Comparison of ENCODE assay signal across 12 cellular contexts in genomic region chr15:40381818-40382529, GRCh38. TPM values are rescaled to one million over a fixed set of nuclear protein-coding genes. Genes with fewer than 3 reads are reported as not detected.
DNase-seq lines count a peak whose midpoint lies in the region; ATAC-seq, FAIRE-seq and TF ChIP-seq lines count a peak whose summit lies in the region.
"Had no signal": no experiment of that assay in that cellular context is flagged by ENCODE, and none has a peak within 500 bp of the region (broad histone marks: within the 10 kb centered on the region; RNA-seq: fewer than 3 reads in every experiment).

No MANE protein-coding gene starts in this region.

- H3K4me1 Mint-ChIP-seq in activated naive CD4-positive, alpha-beta T cell treated with anti-CD3 and anti-CD28 coated beads, Interleukin-2, amount 10 ng/mL, durations not matched to agents 7 days and 5 days = peaks cover 31% of the 10 kb centered on the region
- peaks cover 18% of the 10 kb centered on the region for H3K4me1 Mint-ChIP-seq in activated naive CD4-positive, alpha-beta T cell treated with anti-CD3 and anti-CD28 coated beads for 36 hours (ENCODE audit: low read depth)
- H3K4me1 Mint-ChIP-seq in WTC11 = peaks cover 22% of the 10 kb centered on the region

- no peak for DNase-seq in activated naive CD4-positive, alpha-beta T cell treated with anti-CD3 and anti-CD28 coated beads, Interleukin-2, amount 10 ng/mL, durations not matched to agents 7 days and 5 days
- no peak for DNase-seq in activated naive CD4-positive, alpha-beta T cell treated with anti-CD3 and anti-CD28 coated beads for 36 hours
- DNase-seq in WTC11 (ENCODE audit: low spot score) (no peak), pancreas (no peak), glomerular visceral epithelial cell (ENCODE audit: extremely low spot score) (no peak)

- H3K27ac ChIP-seq in liver (ENCODE audit: low read depth in 1 of 2, low read length in 2 of 2) (peak overlapping the region; percentile 70 to 84), stomach smooth muscle (ENCODE audit: low read length) (no peak overlapping the region), pancreas (no peak overlapping the region)

- H3K4me3 ChIP-seq in liver (ENCODE audit: low read depth in 1 of 3, low read length in 3 of 3) (no peak overlapping the region), stomach smooth muscle (ENCODE audit: low read length in 2 of 2) (peak overlapping the region; percentile 78 to 86), pancreas (no peak overlapping the region)

- peaks cover 25% of the 10 kb centered on the region for H3K27me3 Mint-ChIP-seq in activated naive CD4-positive, alpha-beta T cell treated with anti-CD3 and anti-CD28 coated beads, Interleukin-2, amount 10 ng/mL, durations not matched to agents 7 days and 5 days
- H3K27me3 Mint-ChIP-seq in activated naive CD4-positive, alpha-beta T cell treated with anti-CD3 and anti-CD28 coated beads for 36 hours (ENCODE audit: low read depth) = no peaks in the 10 kb centered on the region
- no peaks in the 10 kb centered on the region for H3K27me3 Mint-ChIP-seq in WTC11 (ENCODE audit: low read depth)

- H3K9ac ChIP-seq in liver (ENCODE audit: low read depth in 1 of 2, low read length in 2 of 2) (no peak overlapping the region), stomach smooth muscle (ENCODE audit: low read length in 2 of 2) (no peak overlapping the region)

- H3K36me3 Mint-ChIP-seq in activated naive CD4-positive, alpha-beta T cell treated with anti-CD3 and anti-CD28 coated beads, Interleukin-2, amount 10 ng/mL, durations not matched to agents 7 days and 5 days = peaks cover 31% of the 10 kb centered on the region
- peaks cover 19% of the 10 kb centered on the region for H3K36me3 Mint-ChIP-seq in activated naive CD4-positive, alpha-beta T cell treated with anti-CD3 and anti-CD28 coated beads for 36 hours (ENCODE audit: low read depth)
- peaks cover 29% of the 10 kb centered on the region for H3K36me3 Mint-ChIP-seq in WTC11

- H3K36me3 ChIP-seq in liver (ENCODE audit: control insufficient read depth in 4 of 4, insufficient read depth in 3 of 4, low read depth in 1 of 4, low read length in 3 of 4) = peaks cover 0 to 6% (median 4%) of the 10 kb centered on the region in 4 donors
- H3K36me3 ChIP-seq in stomach smooth muscle (ENCODE audit: control insufficient read depth in 2 of 2, insufficient read depth in 2 of 2, low read length in 2 of 2) = peaks cover 7% of the 10 kb centered on the region in 2 donors
- H3K36me3 ChIP-seq in pancreas = peaks cover 0 to 4% (median 0%) of the 10 kb centered on the region in 3 donors

- no peak for ATAC-seq in WTC11
- ATAC-seq in pancreas = no peak
- ATAC-seq in HG03520 (IDR thresholded peaks at IDR 0.05; ENCODE audit: unreplicated experiment) = no peak

- TF ChIP-seq CTCF in WTC11 (IDR thresholded peaks at IDR 0.05) = no peak
- TF ChIP-seq CTCF in liver (IDR thresholded peaks at IDR 0.05; ENCODE audit: low read depth, low read length, missing input control) = no peak
- no peak for TF ChIP-seq CTCF in pancreas (IDR thresholded peaks at IDR 0.05)

- intact Hi-C loops in activated naive CD4-positive, alpha-beta T cell treated with anti-CD3 and anti-CD28 coated beads for 36 hours (cut with micrococcal nuclease) = loop anchor here (1.0 to 5.0 kb wide), 5 partner anchors 14 to 425 kb away; partner anchors contain the start of genes DISP2, DNAJC17, IVD and ZFYVE19
- intact Hi-C loops in pancreas (cut with DNase I) = no loop called here

- no peak overlapping the region for H3K27ac Mint-ChIP-seq in activated naive CD4-positive, alpha-beta T cell treated with anti-CD3 and anti-CD28 coated beads, Interleukin-2, amount 10 ng/mL, durations not matched to agents 7 days and 5 days
- no peak overlapping the region for H3K27ac Mint-ChIP-seq in activated naive CD4-positive, alpha-beta T cell treated with anti-CD3 and anti-CD28 coated beads for 36 hours
- H3K27ac Mint-ChIP-seq in WTC11 = peak overlapping the region; percentile 98; the same call in 1 of the 2 replicates

- H3K9me3 ChIP-seq in liver (ENCODE audit: control insufficient read depth in 4 of 4, low read length in 3 of 4) (no peaks in the 10 kb centered on the region), stomach smooth muscle (ENCODE audit: control insufficient read depth in 2 of 2, low read length in 2 of 2) (no peaks in the 10 kb centered on the region), pancreas (no peaks in the 10 kb centered on the region)
- H3K9me3 ChIP-seq: body of pancreas, stomach had no signal

- H3K4me3 Mint-ChIP-seq in activated naive CD4-positive, alpha-beta T cell treated with anti-CD3 and anti-CD28 coated beads, Interleukin-2, amount 10 ng/mL, durations not matched to agents 7 days and 5 days = peak overlapping the region; percentile 98
- H3K4me3 Mint-ChIP-seq in activated naive CD4-positive, alpha-beta T cell treated with anti-CD3 and anti-CD28 coated beads for 36 hours = no peak overlapping the region
- peak overlapping the region; percentile 92 for H3K4me3 Mint-ChIP-seq in WTC11

- POLR2A ChIA-PET in WTC11 (lab: Charles Lee) = interaction anchor here (0.5 to 1.5 kb wide), 6 partner anchors 10 to 41 kb away, joined by 3 to 8 read pairs (median 4); partner anchors contain the start of genes CCDC9B and IVD

- WGBS in liver = 43% methylated on average over 11 of the region's 11 CpGs
- 79 to 81% methylated on average over 11 of the region's 11 CpGs for WGBS in pancreas, 2 donors

- FAIRE-seq in pancreas (lab: Jason Lieb, UNC) = no peak

- TF ChIP-seq RAD21 in liver (IDR thresholded peaks at IDR 0.05) = no peak

- H3K9me3 Mint-ChIP-seq in activated naive CD4-positive, alpha-beta T cell treated with anti-CD3 and anti-CD28 coated beads, Interleukin-2, amount 10 ng/mL, durations not matched to agents 7 days and 5 days = no peaks in the 10 kb centered on the region
- no peaks in the 10 kb centered on the region for H3K9me3 Mint-ChIP-seq in activated naive CD4-positive, alpha-beta T cell treated with anti-CD3 and anti-CD28 coated beads for 36 hours
- H3K9me3 Mint-ChIP-seq in WTC11 = peaks cover 8% of the 10 kb centered on the region

- H3K27me3 ChIP-seq in liver (ENCODE audit: control insufficient read depth in 4 of 4, insufficient read depth in 4 of 4, low read length in 3 of 4) (no peaks in the 10 kb centered on the region), stomach smooth muscle (ENCODE audit: control insufficient read depth in 1 of 2, insufficient read depth in 2 of 2, low read length in 2 of 2) (no peaks in the 10 kb centered on the region), pancreas (no peaks in the 10 kb centered on the region)
- H3K27me3 ChIP-seq: body of pancreas, stomach had no signal

- CTCF ChIA-PET in activated naive CD4-positive, alpha-beta T cell treated with anti-CD3 and anti-CD28 coated beads, Interleukin-2, amount 10 ng/mL, durations not matched to agents 7 days and 5 days (lab: Charles Lee) = interaction anchor here (1.3 to 1.6 kb wide), 3 partner anchors 10 to 16 kb away, joined by 3 to 7 read pairs (median 4); no protein-coding TSS in a partner anchor
- CTCF ChIA-PET in activated naive CD4-positive, alpha-beta T cell treated with anti-CD3 and anti-CD28 coated beads for 36 hours (lab: Charles Lee) = interaction anchor here (0.8 to 1.7 kb wide), 10 partner anchors 10 to 62 kb away, joined by 3 to 7 read pairs (median 4); no protein-coding TSS in a partner anchor
- CTCF ChIA-PET in WTC11 (lab: Charles Lee) = interaction anchor here (0.6 to 1.7 kb wide), 11 partner anchors 10 to 107 kb away, joined by 3 to 17 read pairs (median 3); partner anchors contain the start of genes CCDC9B and PLCB2

- peaks cover 6 to 23% (median 20%) of the 10 kb centered on the region in 4 donors for H3K4me1 ChIP-seq in liver (ENCODE audit: control insufficient read depth in 4 of 4, insufficient read depth in 4 of 4, low read length in 3 of 4)
- H3K4me1 ChIP-seq in stomach smooth muscle (ENCODE audit: control insufficient read depth, insufficient read depth, low read length) = peaks cover 6% of the 10 kb centered on the region
- peaks cover 0 to 5% (median 0%) of the 10 kb centered on the region in 3 donors for H3K4me1 ChIP-seq in pancreas

TF ChIP-seq in WTC11, 78 proteins besides CTCF, POLR2A, EP300 and RAD21 (continues in another document):
- no peak for TF ChIP-seq SMAD4 (CRISPR knock-in tag; IDR thresholded peaks at IDR 0.05)

TF ChIP-seq in liver, 16 proteins besides CTCF, POLR2A, EP300 and RAD21 (continues in another document):
- TF ChIP-seq HNF4G (IDR thresholded peaks at IDR 0.05) (no peak), JUND (IDR thresholded peaks at IDR 0.05) (peak in 1 of 2 donors; percentile 37), NR2F2 (IDR thresholded peaks at IDR 0.05) (no peak)

RNA-seq across cellular contexts. Expression of gene KNSTRN, which starts 0.5 kb away (rescaled TPM):
- total RNA-seq in activated naive CD4-positive, alpha-beta T cell treated with anti-CD3 and anti-CD28 coated beads for 36 hours = 10 to 100 TPM; 60.7 to 62.1 TPM
- 58.7 to 73.4 TPM (median 64.6 TPM) in 3 replicates for total RNA-seq in WTC11 (2021)
- total RNA-seq in liver = 10 to 100 TPM in 1 of 2 donors, 1 to 10 TPM in 1; 9.0 to 28.1 TPM
- 1 to 10 TPM; 3.4 to 8.8 TPM for polyA plus RNA-seq in liver
- 1 to 10 TPM; 2.2 to 8.4 (median 3.3) TPM for total RNA-seq in pancreas
- 1 to 10 TPM; 3.1 to 5.3 TPM for polyA plus RNA-seq in pancreas

RNA-seq across cellular contexts. Expression of gene IVD, which starts 23.6 kb away (rescaled TPM):
- 10 to 100 TPM; 33.1 to 34.1 TPM for total RNA-seq in activated naive CD4-positive, alpha-beta T cell treated with anti-CD3 and anti-CD28 coated beads for 36 hours
- total RNA-seq in WTC11 (2021) = 82.2 to 96.1 TPM (median 89.3 TPM) in 3 replicates
- 10 to 100 TPM; 40.3 to 95.7 TPM for total RNA-seq in liver
- polyA plus RNA-seq in liver = 100 to 1,000 TPM in 1 of 2 donors, 10 to 100 TPM in 1; 93.0 to 156 TPM
- 10 to 100 TPM; 23.8 to 41.3 (median 30.1) TPM for total RNA-seq in pancreas
- polyA plus RNA-seq in pancreas = 10 to 100 TPM; 26.0 to 38.5 TPM

RNA-seq across cellular contexts. Expression of gene DISP2, which starts 24.0 kb away (rescaled TPM):
- under 1 TPM in 1 of 2 experiments, not detected in 1; 0.02 TPM for total RNA-seq in activated naive CD4-positive, alpha-beta T cell treated with anti-CD3 and anti-CD28 coated beads for 36 hours
- total RNA-seq in WTC11 (2021) = 1.0 to 3.5 TPM (median 1.9 TPM) in 3 replicates
- total RNA-seq in liver = under 1 TPM; under 0.01 TPM
- polyA plus RNA-seq in liver = under 1 TPM in 1 of 2 donors, not detected in 1; 0.23 TPM
- 1 to 10 TPM in 2 of 6 donors, under 1 TPM in 4; 0.14 to 2.0 (median 0.70) TPM for total RNA-seq in pancreas
- polyA plus RNA-seq in pancreas = 1 to 10 TPM; 4.1 TPM

RNA-seq across cellular contexts. Expression of gene PHGR1, which starts 31.1 kb away (rescaled TPM):
- not detected for total RNA-seq in activated naive CD4-positive, alpha-beta T cell treated with anti-CD3 and anti-CD28 coated beads for 36 hours
- total RNA-seq in WTC11 (2021) (not detected in 3 replicates), liver (under 1 TPM in 1 of 2 donors, not detected in 1; 0.33 TPM), pancreas (1 to 10 TPM in 1 of 6 donors, under 1 TPM in 2, not detected in 3; 0.56 to 1.8 (median 0.78) TPM)
- polyA plus RNA-seq in liver (not detected), pancreas (10 to 100 TPM; 12.4 to 41.5 TPM)
- total RNA-seq: body of pancreas, occipital lobe had no signal
- polyA plus RNA-seq: AG04450 had no signal

RNA-seq across cellular contexts. Expression of gene CCDC9B, which starts 41.2 kb away (rescaled TPM):
- 1 to 10 TPM; 1.9 to 2.2 TPM for total RNA-seq in activated naive CD4-positive, alpha-beta T cell treated with anti-CD3 and anti-CD28 coated beads for 36 hours
- total RNA-seq in WTC11 (2021) (1.4 to 1.8 TPM (median 1.8 TPM) in 3 replicates), liver (1 to 10 TPM in 1 of 2 donors, under 1 TPM in 1; 0.61 to 4.4 TPM), pancreas (10 to 100 TPM; 18.3 to 63.6 (median 29.9) TPM)
- polyA plus RNA-seq in liver (under 1 TPM; 0.43 to 0.85 TPM), pancreas (10 to 100 TPM; 32.0 to 72.3 TPM)

Comparison
In these comparisons a context has a peak if more than half of its experiments do, and no peak if none do; other contexts are left out.
1. H3K27ac ChIP-seq: peak in liver (2 of 2); none in stomach smooth muscle (single experiment) and pancreas (0 of 4).
2. H3K4me3 ChIP-seq: peak in stomach smooth muscle (2 of 2); none in liver (0 of 3) and pancreas (0 of 4).